12 cellular contexts compared by ENCODE assay signal in the genomic region with DNA sequence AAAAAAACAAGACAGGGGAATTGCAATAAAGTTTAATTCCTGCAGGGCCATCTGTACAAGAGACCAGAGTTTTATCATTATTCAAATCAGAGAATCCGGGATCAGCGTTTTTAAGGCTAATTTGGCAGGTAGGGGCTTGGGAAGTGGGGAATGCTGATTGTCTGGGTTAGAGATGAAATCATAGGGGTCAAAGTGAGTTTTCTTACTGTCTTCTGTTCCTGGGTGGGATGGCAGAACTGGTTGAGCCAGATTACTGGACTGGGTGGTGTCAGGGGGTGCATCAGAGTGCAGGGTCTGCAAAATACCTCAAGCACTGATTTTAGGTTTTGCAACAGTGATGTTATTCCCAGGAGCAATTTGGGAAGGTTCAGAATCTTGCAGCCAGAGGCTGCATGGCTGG. TPM values are rescaled to one million over a fixed set of nuclear protein-coding genes. Genes with fewer than 3 reads are reported as not detected.
DNase-seq lines count a peak whose midpoint lies in the region; ATAC-seq and TF ChIP-seq lines count a peak whose summit lies in the region.
"Not testable (repeated sequence)": the region's sequence is repeated elsewhere in the genome, so short reads cannot be mapped to it uniquely, and the experiment has no call there.
"Had no signal": no experiment of that assay in that cellular context is flagged by ENCODE, and none has a peak within 500 bp of the region (broad histone marks: within the 10 kb centered on the region; RNA-seq: fewer than 3 reads in every experiment).

No MANE protein-coding gene starts in this region.

- H3K36me3 ChIP-seq in PC-3 (ENCODE audit: low read depth, low read length); trophoblast cell (ENCODE audit: control insufficient read depth in 1 of 2, insufficient read depth in 2 of 2, low read length in 2 of 2): not testable (repeated sequence)

- not testable (repeated sequence) for H3K9ac ChIP-seq in PC-3 (ENCODE audit: low read length); trophoblast cell (ENCODE audit: low read length)

- peaks cover 11% of the 10 kb centered on the region; the same call in 1 of the 2 replicates for H3K4me1 ChIP-seq in PC-3 (ENCODE audit: insufficient read depth, low read length)
- H3K4me1 ChIP-seq in trophoblast cell (ENCODE audit: control insufficient read depth in 1 of 2, insufficient read depth in 2 of 2, low read length in 2 of 2) = not testable (repeated sequence)

- not testable (repeated sequence) for H3K23ac ChIP-seq in trophoblast cell (ENCODE audit: low read length)

- not testable (repeated sequence) for H2BK120ac ChIP-seq in trophoblast cell (ENCODE audit: insufficient read depth, low read length, poor library complexity)

- DNase-seq in ELF-1 (ENCODE audit: low read depth, low spot score) (peak; percentile 84), PC-3 (peak; percentile 46), fibroblast of villous mesenchyme (ENCODE audit: low read depth) (peak; percentile 14), trophoblast cell (peak; percentile 85 to 94)
- peak; percentile 12 for DNase-seq in activated CD8-positive, alpha-beta memory T cell treated with anti-CD3 and anti-CD28 coated beads, Interleukin-2, amount 50 U/mL, for 48 hours
- not testable (repeated sequence) for DNase-seq in mesothelial cell of epicardium (ENCODE audit: low spot score in 2 of 2, unreplicated experiment in 2 of 2); type B pancreatic cell (ENCODE audit: extremely low spot score, unreplicated experiment)

- not testable (repeated sequence) for H2AFZ ChIP-seq in PC-3 (ENCODE audit: low read length); trophoblast cell (ENCODE audit: insufficient read depth, low read length, poor library complexity)

- H3K27me3 ChIP-seq in PC-3 (ENCODE audit: low read length); trophoblast cell (ENCODE audit: insufficient read depth, low read length): not testable (repeated sequence)

- not testable (repeated sequence) for H3K14ac ChIP-seq in trophoblast cell (ENCODE audit: low read length)

- H4K12ac ChIP-seq in trophoblast cell (ENCODE audit: low read depth, low read length) = not testable (repeated sequence)

- not testable (repeated sequence) for H3K9me3 ChIP-seq in PC-3 (ENCODE audit: low read length); trophoblast cell (ENCODE audit: insufficient read depth, low read depth, low read length)

- not testable (repeated sequence) for H2AK5ac ChIP-seq in trophoblast cell (ENCODE audit: low read length)

- not testable (repeated sequence) for H3K27ac ChIP-seq in PC-3 (ENCODE audit: low read length)
- peak overlapping the region; percentile 88 for H3K27ac ChIP-seq in trophoblast cell (ENCODE audit: low read depth, low read length)

- H3K4ac ChIP-seq in trophoblast cell (ENCODE audit: low read depth, low read length) = not testable (repeated sequence)

- peak overlapping the region; percentile 34; the same call in 1 of the 2 replicates for H3K4me2 ChIP-seq in PC-3 (ENCODE audit: low read length)
- peak overlapping the region; percentile 27 for H3K4me2 ChIP-seq in trophoblast cell (ENCODE audit: low read length)

- ATAC-seq in PC-3 = not testable (repeated sequence)

- not testable (repeated sequence) for H3F3A ChIP-seq in PC-3 (ENCODE audit: low read length, unreplicated experiment)

- peak overlapping the region; percentile 94 for H3K27ac Mint-ChIP-seq in mesothelial cell of epicardium
- peak overlapping the region; percentile 94 for H3K27ac Mint-ChIP-seq in type B pancreatic cell

- not testable (repeated sequence) for H3K9me3 Mint-ChIP-seq in mesothelial cell of epicardium, type B pancreatic cell

- not testable (repeated sequence) for H4K8ac ChIP-seq in trophoblast cell (ENCODE audit: low read depth, low read length)

- TF ChIP-seq CTCF in PC-3 (conservative IDR thresholded peaks at IDR 0.05; ENCODE audit: low read depth, low read length); fibroblast of villous mesenchyme (IDR thresholded peaks at IDR 0.05; ENCODE audit: insufficient read depth, low read depth, low read length); mesothelial cell of epicardium (IDR thresholded peaks at IDR 0.05; ENCODE audit: unreplicated experiment); type B pancreatic cell (conservative IDR thresholded peaks at IDR 0.05): not testable (repeated sequence)

- not testable (repeated sequence) for H3K79me1 ChIP-seq in trophoblast cell (ENCODE audit: low read length)

- BruUV-seq in PC-3 (replicated peaks; lab: Mats Ljungman, UMichigan) = not testable (repeated sequence)

- H3K27me3 Mint-ChIP-seq in mesothelial cell of epicardium (ENCODE audit: low read depth); type B pancreatic cell: not testable (repeated sequence)

- H4K91ac ChIP-seq in trophoblast cell (ENCODE audit: low read depth, low read length) = not testable (repeated sequence)

- H4K20me1 ChIP-seq in PC-3 (ENCODE audit: low read length) = not testable (repeated sequence)

- not testable (repeated sequence) for H3K4me3 ChIP-seq in PC-3 (ENCODE audit: low read length); fibroblast of villous mesenchyme (ENCODE audit: low read depth, low read length); trophoblast cell (ENCODE audit: low read depth, low read length)

- H2BK12ac ChIP-seq in trophoblast cell (ENCODE audit: low read length) = not testable (repeated sequence)

- H3K4me3 Mint-ChIP-seq in mesothelial cell of epicardium = peak overlapping the region; percentile 13
- H3K4me3 Mint-ChIP-seq in type B pancreatic cell = peak overlapping the region; percentile 69

- POLR2A ChIA-PET in PC-3 (lab: Charles Lee; ENCODE audit: unreplicated experiment) = not testable (repeated sequence)

- H3K4me1 Mint-ChIP-seq in mesothelial cell of epicardium = peaks cover 41% of the 10 kb centered on the region
- not testable (repeated sequence) for H3K4me1 Mint-ChIP-seq in type B pancreatic cell (ENCODE audit: unreplicated experiment)

- WGBS in trophoblast cell (ENCODE audit: extremely low coverage, insufficient coverage, insufficient read length) = no CpG with 5 or more reads among the region's 2 CpGs

- not testable (repeated sequence) for H3K9me2 ChIP-seq in PC-3 (replicated peaks; ENCODE audit: low read length)

- H3K18ac ChIP-seq in trophoblast cell (ENCODE audit: low read length) = not testable (repeated sequence)

- H2BK5ac ChIP-seq in trophoblast cell (ENCODE audit: low read depth, low read length, poor library complexity) = not testable (repeated sequence)

- intact Hi-C loops in PC-3 (cut with micrococcal nuclease) = not testable (repeated sequence)

- not testable (repeated sequence) for H3K79me2 ChIP-seq in PC-3 (ENCODE audit: low read length); trophoblast cell (ENCODE audit: control insufficient read depth, insufficient read depth, low read length, poor library complexity)

- not testable (repeated sequence) for H3K36me3 Mint-ChIP-seq in mesothelial cell of epicardium, type B pancreatic cell

- CTCF ChIA-PET in PC-3 (lab: Charles Lee) = not testable (repeated sequence)

RNA-seq across cellular contexts. Expression of gene HCAR3, which starts 6.3 kb away (rescaled TPM):
- total RNA-seq in PC-3 (2014; rRNA removed) = not detected in 2 replicates
- total RNA-seq in fibroblast of villous mesenchyme = not detected in 2 replicates
- total RNA-seq in mesothelial cell of epicardium = 1.1 to 1.6 TPM (median 1.5 TPM) in 3 replicates
- 0.08 and 0.10 TPM in 2 replicates for polyA plus RNA-seq in trophoblast cell (2013)
- total RNA-seq in type B pancreatic cell (ENCODE audit: low replicate concordance) = 0.46 and 2.6 TPM in 2 replicates
- total RNA-seq: CD8-positive, alpha-beta memory T cell; Daoy had no signal
- polyA plus RNA-seq: A549; CD8-positive, alpha-beta memory T cell had no signal

RNA-seq across cellular contexts. Expression of gene HCAR2, which starts 7.2 kb away (rescaled TPM):
- total RNA-seq in PC-3 (2014; rRNA removed) (0.17 TPM in 1 of 2 replicates, not detected in the other), fibroblast of villous mesenchyme (under 0.01 TPM in 1 of 2 replicates, not detected in the other), mesothelial cell of epicardium (8.4 to 11.1 TPM (median 10.9 TPM) in 3 replicates), type B pancreatic cell (ENCODE audit: low replicate concordance) (21.4 and 93.8 TPM in 2 replicates)
- polyA plus RNA-seq in trophoblast cell (2013) = 0.42 and 0.55 TPM in 2 replicates
- total RNA-seq: Calu3; CD8-positive, alpha-beta memory T cell; Daoy had no signal
- polyA plus RNA-seq: CD8-positive, alpha-beta memory T cell had no signal

RNA-seq across cellular contexts. Expression of gene HCAR1, which starts 20.3 kb away (rescaled TPM):
- total RNA-seq in PC-3 (2014; rRNA removed) (4.0 and 4.7 TPM in 2 replicates), fibroblast of villous mesenchyme (0.43 and 0.97 TPM in 2 replicates), mesothelial cell of epicardium (1.2 to 1.3 TPM (median 1.2 TPM) in 3 replicates), type B pancreatic cell (ENCODE audit: low replicate concordance) (5.0 and 7.4 TPM in 2 replicates)
- 0.03 TPM in 2 replicates for polyA plus RNA-seq in trophoblast cell (2013)
- polyA plus RNA-seq: CD14-positive monocyte; CD8-positive, alpha-beta memory T cell had no signal

RNA-seq across cellular contexts. Expression of gene DENR, which starts 42.3 kb away (rescaled TPM):
- 83.3 and 91.9 TPM in 2 replicates for total RNA-seq in PC-3 (2014; rRNA removed)
- total RNA-seq in fibroblast of villous mesenchyme = 40.3 and 46.6 TPM in 2 replicates
- total RNA-seq in mesothelial cell of epicardium = 66.4 to 69.5 TPM (median 69.4 TPM) in 3 replicates
- 43.8 and 44.0 TPM in 2 replicates for polyA plus RNA-seq in trophoblast cell (2013)
- 63.2 and 75.2 TPM in 2 replicates for total RNA-seq in type B pancreatic cell (ENCODE audit: low replicate concordance)
